ENCODE assay signal across 9 cellular contexts in genomic region chr19:16327501-16327900, GRCh38. TPM values are rescaled to one million over a fixed set of nuclear protein-coding genes. Genes with fewer than 3 reads are reported as not detected.
A peak's percentile ranks its signal among the peaks of the same experiment; 100 is the strongest.
DNase-seq lines count a peak whose midpoint lies in the region; TF ChIP-seq lines count a peak whose summit lies in the region.
"Had no signal": no experiment of that assay in that cellular context is flagged by ENCODE, and none has a peak within 500 bp of the region (broad histone marks: within the 10 kb centered on the region; RNA-seq: fewer than 3 reads in every experiment).

No MANE protein-coding gene starts in this region.

- DNase-seq in GM12865 (ENCODE audit: low read depth): no peak
- no peak for DNase-seq in NCI-H2227 treated with DMSO at 0.1 percent for 48 hours (lab: John Stamatoyannopoulos, UW)
- no peak for DNase-seq in CD1c-positive myeloid dendritic cell (ENCODE audit: extremely low spot score)
- no peak for DNase-seq in glomerular visceral epithelial cell (ENCODE audit: extremely low spot score)
- DNase-seq in Calu3: no peak

- no peaks in the 10 kb centered on the region for H3K27me3 ChIP-seq in esophagus (ENCODE audit: control insufficient read depth in 1 of 2, insufficient read depth in 2 of 2, low read length in 2 of 2)
- H3K27me3 ChIP-seq in skeletal muscle tissue (ENCODE audit: control insufficient read depth in 3 of 3, insufficient read depth in 3 of 3, low read length in 3 of 3): no peaks in the 10 kb centered on the region

- TF ChIP-seq CTCF in GM12865 (IDR thresholded peaks at IDR 0.05; ENCODE audit: insufficient read depth, low read depth, low read length, missing control alignments): no peak
- no peak for TF ChIP-seq CTCF in Calu3 (IDR thresholded peaks at IDR 0.05; ENCODE audit: unreplicated experiment)

- H3K4me1 ChIP-seq in esophagus (ENCODE audit: control insufficient read depth in 2 of 2, insufficient read depth in 2 of 2, low read length in 1 of 2): peaks cover 0 to 2% of the 10 kb centered on the region in 2 donors
- peaks cover 26 to 49% (median 40%) of the 10 kb centered on the region in 3 donors for H3K4me1 ChIP-seq in skeletal muscle tissue (ENCODE audit: control insufficient read depth in 3 of 3, insufficient read depth in 3 of 3, low read length in 3 of 3)

- H3K27me3 Mint-ChIP-seq in T-helper 1 cell treated with Interleukin-12 subunit alpha and Interleukin-12 subunit beta and Interleukin-4 antibody, amounts not matched to agents 30 μg/mL and 1 μg/mL, for 36 hours (ENCODE audit: low read depth): peaks cover 16% of the 10 kb centered on the region
- no peaks in the 10 kb centered on the region for H3K27me3 Mint-ChIP-seq in Calu3 (ENCODE audit: unreplicated experiment)

- peak overlapping the region; percentile 61 to 71 for H3K27ac ChIP-seq in esophagus (ENCODE audit: low read depth in 2 of 2, low read length in 1 of 2)
- H3K27ac ChIP-seq in skeletal muscle tissue (ENCODE audit: low read depth, low read length): peak overlapping the region; percentile 86

- peaks cover 0 to 4% of the 10 kb centered on the region in 2 donors for H3K9me3 ChIP-seq in esophagus (ENCODE audit: control insufficient read depth in 2 of 2, insufficient read depth in 1 of 2, low read depth in 1 of 2, low read length in 1 of 2)
- H3K9me3 ChIP-seq in skeletal muscle tissue (ENCODE audit: control insufficient read depth in 3 of 3, low read length in 3 of 3): no peaks in the 10 kb centered on the region

- 46 to 54% methylated on average over 6 of the region's 6 CpGs for WGBS in esophagus, 2 donors

- H3K4me3 Mint-ChIP-seq in T-helper 1 cell treated with Interleukin-12 subunit alpha and Interleukin-12 subunit beta and Interleukin-4 antibody, amounts not matched to agents 30 μg/mL and 1 μg/mL, for 36 hours: peak overlapping the region; percentile 95
- H3K4me3 Mint-ChIP-seq in Calu3 (ENCODE audit: low read depth, unreplicated experiment): no peak overlapping the region

- H3K9me3 Mint-ChIP-seq in T-helper 1 cell treated with Interleukin-12 subunit alpha and Interleukin-12 subunit beta and Interleukin-4 antibody, amounts not matched to agents 30 μg/mL and 1 μg/mL, for 36 hours: no peaks in the 10 kb centered on the region
- no peaks in the 10 kb centered on the region for H3K9me3 Mint-ChIP-seq in Calu3 (ENCODE audit: low read depth, unreplicated experiment)

- peaks cover 46% of the 10 kb centered on the region for H3K36me3 Mint-ChIP-seq in T-helper 1 cell treated with Interleukin-12 subunit alpha and Interleukin-12 subunit beta and Interleukin-4 antibody, amounts not matched to agents 30 μg/mL and 1 μg/mL, for 36 hours (ENCODE audit: low read depth)
- H3K36me3 Mint-ChIP-seq in Calu3 (ENCODE audit: insufficient read depth, unreplicated experiment): peaks cover 21% of the 10 kb centered on the region

- H3K4me1 Mint-ChIP-seq in T-helper 1 cell treated with Interleukin-12 subunit alpha and Interleukin-12 subunit beta and Interleukin-4 antibody, amounts not matched to agents 30 μg/mL and 1 μg/mL, for 36 hours (ENCODE audit: low read depth): peaks cover 43% of the 10 kb centered on the region
- peaks cover 8% of the 10 kb centered on the region for H3K4me1 Mint-ChIP-seq in Calu3 (ENCODE audit: low read depth, unreplicated experiment)

- H3K9ac ChIP-seq in skeletal muscle tissue (ENCODE audit: low read depth in 1 of 3, low read length in 3 of 3): peak overlapping the region; percentile 34 to 86 (median 65)

- H3K4me3 ChIP-seq in GM12865 (ENCODE audit: low read depth, low read length) (peak overlapping the region; percentile 40), esophagus (ENCODE audit: low read depth in 1 of 2, low read length in 2 of 2) (no peak overlapping the region), skeletal muscle tissue (ENCODE audit: low read length in 3 of 3) (peak overlapping the region; percentile 66 to 87 (median 86))

- H3K36me3 ChIP-seq in esophagus (ENCODE audit: control insufficient read depth in 2 of 2, insufficient read depth in 2 of 2, low read length in 1 of 2): peaks cover 0 to 10% of the 10 kb centered on the region in 2 donors
- H3K36me3 ChIP-seq in skeletal muscle tissue (ENCODE audit: control insufficient read depth in 3 of 3, insufficient read depth in 3 of 3, low read length in 3 of 3): peaks cover 11 to 28% (median 17%) of the 10 kb centered on the region in 3 donors

- no TSS peak for BruUV-seq in Calu3 (replicated peaks; lab: Mats Ljungman, UMichigan)

- intact Hi-C loops in Calu3 (cut with micrococcal nuclease; ENCODE audit: unreplicated experiment): no loop called here

- H3K27ac Mint-ChIP-seq in T-helper 1 cell treated with Interleukin-12 subunit alpha and Interleukin-12 subunit beta and Interleukin-4 antibody, amounts not matched to agents 30 μg/mL and 1 μg/mL, for 36 hours: peak overlapping the region; percentile 86
- H3K27ac Mint-ChIP-seq in Calu3 (ENCODE audit: unreplicated experiment): no peak overlapping the region

- CTCF ChIA-PET in Calu3 (lab: Charles Lee): no interaction called here

RNA-seq across cellular contexts. Expression of gene KLF2, which starts 2.9 kb away (rescaled TPM):
- 10 to 100 TPM in 1 of 2 donors, 1 to 10 TPM in 1; 2.4 to 12.1 TPM for polyA plus RNA-seq in esophagus
- total RNA-seq in skeletal muscle tissue (14.1 TPM), Calu3 (2022) (2.5 and 5.0 TPM in 2 replicates)
- polyA plus RNA-seq: keratinocyte had no signal

Comparison
In these comparisons a context has a peak if more than half of its experiments do, and no peak if none do; other contexts are left out.
1. H3K4me3 ChIP-seq: peak in GM12865 (single experiment) and skeletal muscle tissue (3 of 3); none in esophagus (0 of 2).